In genomic region chr9:101705135-101705661, GRCh38 we compare ENCODE assay signal across 8 cellular contexts. TPM values are rescaled to one million over a fixed set of nuclear protein-coding genes. Genes with fewer than 3 reads are reported as not detected.
DNase-seq lines count a peak whose midpoint lies in the region; ATAC-seq and TF ChIP-seq lines count a peak whose summit lies in the region.

No MANE protein-coding gene starts in this region.

- H3K4me3 Mint-ChIP-seq in CD4-positive, alpha-beta T cell, result peak overlapping the region; percentile 85
- H3K4me3 Mint-ChIP-seq in activated CD4-positive, alpha-beta T cell treated with anti-CD3 and anti-CD28 coated beads, Interleukin-2, amount 10 ng/mL, durations not matched to agents 24 days and 14 days, result peak overlapping the region; percentile 65
- H3K4me3 Mint-ChIP-seq in progenitor cell of endocrine pancreas (ENCODE audit: low read depth), result peak overlapping the region; percentile 75

- intact Hi-C loops in CD4-positive, alpha-beta T cell (cut with DNase I, micrococcal nuclease), result no loop called here
- intact Hi-C loops in activated CD4-positive, alpha-beta T cell treated with anti-CD3 and anti-CD28 coated beads, Interleukin-2, amount 10 ng/mL, durations not matched to agents 24 days and 14 days (cut with micrococcal nuclease), result no loop called here

- POLR2A ChIA-PET in CD4-positive, alpha-beta T cell (lab: Charles Lee), result no interaction called here

- no peaks in the 10 kb centered on the region for H3K36me3 ChIP-seq in gastroesophageal sphincter

- TF ChIP-seq POLR2A in gastroesophageal sphincter (IDR thresholded peaks at IDR 0.05), result no peak

- no peaks in the 10 kb centered on the region for H3K36me3 Mint-ChIP-seq in CD4-positive, alpha-beta T cell (ENCODE audit: low read depth)
- H3K36me3 Mint-ChIP-seq in activated CD4-positive, alpha-beta T cell treated with anti-CD3 and anti-CD28 coated beads, Interleukin-2, amount 10 ng/mL, durations not matched to agents 24 days and 14 days (ENCODE audit: low read depth), result no peaks in the 10 kb centered on the region
- no peaks in the 10 kb centered on the region for H3K36me3 Mint-ChIP-seq in progenitor cell of endocrine pancreas (ENCODE audit: insufficient read depth)

- peak in 7 of 10 experiments; percentile 2 to 36 (median 14) for DNase-seq in CD4-positive, alpha-beta T cell
- DNase-seq in HT1080 (ENCODE audit: low read depth) (peak; percentile 58), progenitor cell of endocrine pancreas (ENCODE audit: low spot score, unreplicated experiment) (no peak), HUDEP-2 (lab: John Stamatoyannopoulos, UW; ENCODE audit: unreplicated experiment in 76 of 76) (no peak)
- peak; percentile 66 for DNase-seq in activated CD4-positive, alpha-beta T cell treated with anti-CD3 and anti-CD28 coated beads, Interleukin-2, amount 10 ng/mL, durations not matched to agents 24 days and 14 days

- ATAC-seq in CD4-positive, alpha-beta T cell (ENCODE audit: poor library complexity), result peak; percentile 80
- ATAC-seq in GM19397 (IDR thresholded peaks at IDR 0.05; ENCODE audit: unreplicated experiment), result peak; percentile 73
- peak; percentile 39 for ATAC-seq in gastroesophageal sphincter
- no peak for ATAC-seq in GM18858 (IDR thresholded peaks at IDR 0.05; ENCODE audit: unreplicated experiment)

- no peak overlapping the region for H3K27ac Mint-ChIP-seq in CD4-positive, alpha-beta T cell
- H3K27ac Mint-ChIP-seq in activated CD4-positive, alpha-beta T cell treated with anti-CD3 and anti-CD28 coated beads, Interleukin-2, amount 10 ng/mL, durations not matched to agents 24 days and 14 days, result no peak overlapping the region
- H3K27ac Mint-ChIP-seq in progenitor cell of endocrine pancreas, result no peak overlapping the region

- H3K27me3 ChIP-seq in CD4-positive, alpha-beta T cell (ENCODE audit: control insufficient read depth, insufficient read depth, low read length), result peaks cover 12% of the 10 kb centered on the region
- H3K27me3 ChIP-seq in gastroesophageal sphincter, result no peaks in the 10 kb centered on the region

- peak overlapping the region in 1 of 2 donors; percentile 41 for H3K4me3 ChIP-seq in gastroesophageal sphincter

- no peaks in the 10 kb centered on the region for H3K9me3 ChIP-seq in CD4-positive, alpha-beta T cell (ENCODE audit: control insufficient read depth, low read length)
- H3K9me3 ChIP-seq in gastroesophageal sphincter, result no peaks in the 10 kb centered on the region

- H3K4me1 ChIP-seq in gastroesophageal sphincter, result peaks cover 0 to 7% (median 0%) of the 10 kb centered on the region in 3 donors

- no peak for TF ChIP-seq EP300 in gastroesophageal sphincter (IDR thresholded peaks at IDR 0.05)

- CTCF ChIA-PET in CD4-positive, alpha-beta T cell (lab: Charles Lee), result no interaction called here

- peak; percentile 17 for TF ChIP-seq CTCF in CD4-positive, alpha-beta T cell (IDR thresholded peaks at IDR 0.05)
- TF ChIP-seq CTCF in gastroesophageal sphincter (IDR thresholded peaks at IDR 0.05), result peak in 1 of 4 experiments; percentile 44
- peak; percentile 33 for TF ChIP-seq CTCF in progenitor cell of endocrine pancreas (IDR thresholded peaks at IDR 0.05; ENCODE audit: unreplicated experiment)

- H3K27ac ChIP-seq in CD4-positive, alpha-beta T cell (ENCODE audit: low read depth, low read length), result no peak overlapping the region
- H3K27ac ChIP-seq in gastroesophageal sphincter, result no peak overlapping the region

- WGBS in gastroesophageal sphincter (ENCODE audit: low coverage in 1 of 2), 2 donors, result 4 to 10% methylated on average over 12 to 14 of the region's 21 CpGs

- H3K4me1 Mint-ChIP-seq in CD4-positive, alpha-beta T cell (ENCODE audit: low read depth), result peaks cover 12% of the 10 kb centered on the region
- peaks cover 3% of the 10 kb centered on the region for H3K4me1 Mint-ChIP-seq in activated CD4-positive, alpha-beta T cell treated with anti-CD3 and anti-CD28 coated beads, Interleukin-2, amount 10 ng/mL, durations not matched to agents 24 days and 14 days
- H3K4me1 Mint-ChIP-seq in progenitor cell of endocrine pancreas (ENCODE audit: low read depth), result peaks cover 16% of the 10 kb centered on the region

- H3K9me3 Mint-ChIP-seq in CD4-positive, alpha-beta T cell, result no peaks in the 10 kb centered on the region
- no peaks in the 10 kb centered on the region for H3K9me3 Mint-ChIP-seq in activated CD4-positive, alpha-beta T cell treated with anti-CD3 and anti-CD28 coated beads, Interleukin-2, amount 10 ng/mL, durations not matched to agents 24 days and 14 days
- no peaks in the 10 kb centered on the region for H3K9me3 Mint-ChIP-seq in progenitor cell of endocrine pancreas (ENCODE audit: low read depth)

- H3K27me3 Mint-ChIP-seq in CD4-positive, alpha-beta T cell, result peaks cover 38% of the 10 kb centered on the region
- H3K27me3 Mint-ChIP-seq in activated CD4-positive, alpha-beta T cell treated with anti-CD3 and anti-CD28 coated beads, Interleukin-2, amount 10 ng/mL, durations not matched to agents 24 days and 14 days, result peaks cover 16% of the 10 kb centered on the region
- H3K27me3 Mint-ChIP-seq in progenitor cell of endocrine pancreas, result peaks cover 18% of the 10 kb centered on the region

RNA-seq across cellular contexts. Expression of gene GRIN3A, which starts 33.2 kb away (rescaled TPM):
- total RNA-seq in CD4-positive, alpha-beta T cell, result under 1 TPM in 1 of 2 experiments, not detected in 1; 0.03 TPM
- 0.06 TPM in 1 of 2 replicates, not detected in the other for total RNA-seq in HT1080 (2014; rRNA removed; shearing (Covaris generic))
- not detected in 2 replicates for polyA plus RNA-seq in HT1080 (2015; cell fraction: cytosol; rRNA removed)
- polyA plus RNA-seq in HT1080 (2015; cell fraction: nucleus; rRNA removed), result not detected in 2 replicates
- total RNA-seq in activated CD4-positive, alpha-beta T cell treated with anti-CD3 and anti-CD28 coated beads, Interleukin-2, amount 10 ng/mL, durations not matched to agents 24 days and 14 days, result not detected in 2 replicates
- total RNA-seq in gastroesophageal sphincter (under 1 TPM; under 0.01 to 0.69 (median 0.41) TPM), progenitor cell of endocrine pancreas (0.42 and 0.48 TPM in 2 replicates)

Comparison
In these comparisons a context has a peak if more than half of its experiments do, and no peak if none do; other contexts are left out.
1. DNase-seq: peak in CD4-positive, alpha-beta T cell (7 of 10), HT1080 (single experiment) and activated CD4-positive, alpha-beta T cell treated with anti-CD3 and anti-CD28 coated beads, Interleukin-2, amount 10 ng/mL, durations not matched to agents 24 days and 14 days (single experiment); none in progenitor cell of endocrine pancreas (single experiment) and HUDEP-2 (0 of 76).
2. Peak in every context shown above with its lines, with median percentiles within 50 percentile points of each other: H3K4me3 Mint-ChIP-seq.